In genomic region chr14:71166434-71166833, GRCh38 we compare ENCODE assay signal across 8 cellular contexts.
DNase-seq lines count a peak whose midpoint lies in the region; ATAC-seq and TF ChIP-seq lines count a peak whose summit lies in the region.

No MANE protein-coding gene starts in this region.

- H3K36me3 Mint-ChIP-seq in mesothelial cell of epicardium, result no peaks in the 10 kb centered on the region

- TF ChIP-seq CTCF in GM13977 (IDR thresholded peaks at IDR 0.05; ENCODE audit: extremely low read depth, insufficient read depth, missing control alignments), result peak; percentile 57
- TF ChIP-seq CTCF in fibroblast of villous mesenchyme (IDR thresholded peaks at IDR 0.05; ENCODE audit: insufficient read depth, low read depth, low read length), result peak; percentile 84
- TF ChIP-seq CTCF in mesothelial cell of epicardium (IDR thresholded peaks at IDR 0.05; ENCODE audit: unreplicated experiment), result no peak

- H3K27me3 Mint-ChIP-seq in mesothelial cell of epicardium (ENCODE audit: low read depth), result peaks cover 3% of the 10 kb centered on the region

- no peak overlapping the region for H3K4me3 ChIP-seq in fibroblast of villous mesenchyme (ENCODE audit: low read depth, low read length)

- intact Hi-C loops in sciatic nerve (cut with DNase I), result no loop called here

- peaks cover 24% of the 10 kb centered on the region for H3K4me1 Mint-ChIP-seq in mesothelial cell of epicardium

- DNase-seq in AG08395 (ENCODE audit: low spot score) (peak; percentile 81), GM13977 (ENCODE audit: low spot score) (no peak), RPMI7951 (ENCODE audit: low read depth) (peak; percentile 58), fibroblast of villous mesenchyme (ENCODE audit: low read depth) (peak; percentile 85), sciatic nerve (ENCODE audit: low spot score) (no peak), mesothelial cell of epicardium (ENCODE audit: low spot score in 2 of 2, unreplicated experiment in 2 of 2) (no peak)

- peaks cover 3% of the 10 kb centered on the region for H3K9me3 Mint-ChIP-seq in mesothelial cell of epicardium

- ATAC-seq in sciatic nerve (peak; percentile 78), HG02840 (IDR thresholded peaks at IDR 0.05; ENCODE audit: low FRiP score, unreplicated experiment) (no peak), HG02884 (IDR thresholded peaks at IDR 0.05; ENCODE audit: unreplicated experiment) (no peak)

- no peak overlapping the region for H3K27ac Mint-ChIP-seq in mesothelial cell of epicardium

- in situ Hi-C loops in GM13977 (cut with MboI; ENCODE audit: low pct_unique_long_range_greater_than_20kb, low sequenced_read_pairs, unreplicated experiment), result loop anchor here (10.0 kb wide), 1 partner anchor 128 kb away; no protein-coding TSS in a partner anchor

- H3K4me3 Mint-ChIP-seq in mesothelial cell of epicardium, result no peak overlapping the region

Comparison
In these comparisons a context has a peak if more than half of its experiments do, and no peak if none do; other contexts are left out.
1. DNase-seq: peak in AG08395 (single experiment), RPMI7951 (single experiment) and fibroblast of villous mesenchyme (single experiment); none in GM13977 (single experiment), sciatic nerve (single experiment) and mesothelial cell of epicardium (0 of 2).